Comparison of ENCODE assay signal across 10 cellular contexts in the genomic region with DNA sequence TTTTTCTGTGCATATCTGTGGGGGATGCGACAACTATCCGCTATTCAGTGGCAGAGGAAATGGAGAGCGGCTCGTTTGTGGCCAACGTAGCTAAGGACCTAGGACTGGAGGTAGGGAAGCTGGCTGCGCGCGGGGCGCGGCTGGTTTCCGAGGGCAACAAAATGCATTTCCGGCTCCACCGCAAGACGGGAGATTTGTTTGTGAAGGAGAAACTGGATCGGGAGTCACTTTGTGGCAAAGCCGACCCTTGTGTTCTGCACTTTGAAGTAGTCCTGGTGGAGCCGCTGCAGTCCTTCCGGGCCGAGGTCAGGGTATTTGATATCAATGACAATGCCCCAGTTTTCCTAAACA. TPM values are rescaled to one million over a fixed set of nuclear protein-coding genes. Genes with fewer than 3 reads are reported as not detected.
DNase-seq lines count a peak whose midpoint lies in the region; ATAC-seq and TF ChIP-seq lines count a peak whose summit lies in the region.
"Had no signal": no experiment of that assay in that cellular context is flagged by ENCODE, and none has a peak within 500 bp of the region (broad histone marks: within the 10 kb centered on the region; RNA-seq: fewer than 3 reads in every experiment).

No MANE protein-coding gene starts in this region.

- H3K9me3 ChIP-seq in iPS-20b (ENCODE audit: insufficient read depth, low read depth, low read length) (peaks cover 12% of the 10 kb centered on the region; the same call in 1 of the 2 replicates), skeletal muscle satellite cell (replicated peaks; ENCODE audit: low read length) (no peaks in the 10 kb centered on the region)

- peak overlapping the region; percentile 82 for H3K4me3 Mint-ChIP-seq in WTC11

- H3K27ac ChIP-seq in iPS-20b (ENCODE audit: low read length), result no peak overlapping the region

- no peaks in the 10 kb centered on the region for H3K4me1 ChIP-seq in iPS-20b (ENCODE audit: insufficient read depth, low read length)
- H3K4me1 ChIP-seq in skeletal muscle satellite cell (ENCODE audit: control insufficient read depth, insufficient read depth, low read length), result no peaks in the 10 kb centered on the region

- ATAC-seq in WTC11 (peak; percentile 80), HG02840 (IDR thresholded peaks at IDR 0.05; ENCODE audit: low FRiP score, unreplicated experiment) (no peak)

- DNase-seq in DMS 273 (lab: John Stamatoyannopoulos, UW; ENCODE audit: unreplicated experiment) (peak; percentile 83), DMS 273 treated with DMSO at 0.1 percent for 48 hours (lab: John Stamatoyannopoulos, UW) (no peak), WTC11 (ENCODE audit: low spot score) (peak; percentile 55), T-helper 9 cell (no peak), cerebellar cortex (ENCODE audit: low spot score) (no peak)
- DNase-seq: cerebellar nuclear complex, SW 1271 had no signal

- H3K9me3 Mint-ChIP-seq in WTC11, result peaks cover 7% of the 10 kb centered on the region

- H3K4me2 ChIP-seq in skeletal muscle satellite cell (ENCODE audit: low read length), result peak overlapping the region; percentile 66

- H3K27me3 ChIP-seq in iPS-20b (ENCODE audit: insufficient read depth, low read length) (peaks cover 44% of the 10 kb centered on the region), skeletal muscle satellite cell (ENCODE audit: control insufficient read depth, insufficient read depth, low read length) (peaks cover 8% of the 10 kb centered on the region)

- no peak for TF ChIP-seq CTCF in WTC11 (IDR thresholded peaks at IDR 0.05)

- H3K27me3 Mint-ChIP-seq in WTC11 (ENCODE audit: low read depth), result peaks cover 45% of the 10 kb centered on the region

- peak overlapping the region; percentile 71 for H3K4me3 ChIP-seq in iPS-20b (ENCODE audit: low read length)
- peak overlapping the region; percentile 59 for H3K4me3 ChIP-seq in skeletal muscle satellite cell (ENCODE audit: low read length)

- H3K36me3 Mint-ChIP-seq in WTC11, result no peaks in the 10 kb centered on the region

- H3K27ac Mint-ChIP-seq in WTC11, result peak overlapping the region; percentile 35

- POLR2A ChIA-PET in WTC11 (lab: Charles Lee), result interaction anchor here (0.9 to 1.1 kb wide), 3 partner anchors 11 to 182 kb away, joined by 3 read pairs; partner anchors contain the start of gene PCDHA11

- CTCF ChIA-PET in WTC11 (lab: Charles Lee), result interaction anchor here (0.5 to 3.4 kb wide), 21 partner anchors 11 to 516 kb away, joined by 3 to 39 read pairs (median 6); partner anchors contain the start of genes PCDHA1, PCDHA10, PCDHA11 and PCDHA12

- H3K36me3 ChIP-seq in iPS-20b (ENCODE audit: insufficient read depth, low read depth, low read length) (no peaks in the 10 kb centered on the region), skeletal muscle satellite cell (ENCODE audit: insufficient read depth, low read length) (no peaks in the 10 kb centered on the region)

- peaks cover 13% of the 10 kb centered on the region for H3K4me1 Mint-ChIP-seq in WTC11

- no peak overlapping the region for H3K9ac ChIP-seq in iPS-20b (ENCODE audit: low read depth, low read length)
- H3K9ac ChIP-seq in skeletal muscle satellite cell (ENCODE audit: low read depth, low read length), result no peak overlapping the region

TF ChIP-seq in WTC11, 78 proteins besides CTCF, POLR2A, EP300 and RAD21 (continues in another document):
- TF ChIP-seq ESRRA (CRISPR knock-in tag; IDR thresholded peaks at IDR 0.05; ENCODE audit: borderline replicate concordance), result no peak
- no peak for TF ChIP-seq GABPB1 (CRISPR knock-in tag; IDR thresholded peaks at IDR 0.05)
- no peak; the same call in 1 of the 2 replicates for TF ChIP-seq HMGXB4 (CRISPR knock-in tag; IDR thresholded peaks at IDR 0.05)
- no peak for TF ChIP-seq PRRX2 (CRISPR knock-in tag; IDR thresholded peaks at IDR 0.05)
- TF ChIP-seq FOXJ3 (CRISPR knock-in tag; IDR thresholded peaks at IDR 0.05; ENCODE audit: borderline replicate concordance), result no peak
- TF ChIP-seq, protein P1, sequence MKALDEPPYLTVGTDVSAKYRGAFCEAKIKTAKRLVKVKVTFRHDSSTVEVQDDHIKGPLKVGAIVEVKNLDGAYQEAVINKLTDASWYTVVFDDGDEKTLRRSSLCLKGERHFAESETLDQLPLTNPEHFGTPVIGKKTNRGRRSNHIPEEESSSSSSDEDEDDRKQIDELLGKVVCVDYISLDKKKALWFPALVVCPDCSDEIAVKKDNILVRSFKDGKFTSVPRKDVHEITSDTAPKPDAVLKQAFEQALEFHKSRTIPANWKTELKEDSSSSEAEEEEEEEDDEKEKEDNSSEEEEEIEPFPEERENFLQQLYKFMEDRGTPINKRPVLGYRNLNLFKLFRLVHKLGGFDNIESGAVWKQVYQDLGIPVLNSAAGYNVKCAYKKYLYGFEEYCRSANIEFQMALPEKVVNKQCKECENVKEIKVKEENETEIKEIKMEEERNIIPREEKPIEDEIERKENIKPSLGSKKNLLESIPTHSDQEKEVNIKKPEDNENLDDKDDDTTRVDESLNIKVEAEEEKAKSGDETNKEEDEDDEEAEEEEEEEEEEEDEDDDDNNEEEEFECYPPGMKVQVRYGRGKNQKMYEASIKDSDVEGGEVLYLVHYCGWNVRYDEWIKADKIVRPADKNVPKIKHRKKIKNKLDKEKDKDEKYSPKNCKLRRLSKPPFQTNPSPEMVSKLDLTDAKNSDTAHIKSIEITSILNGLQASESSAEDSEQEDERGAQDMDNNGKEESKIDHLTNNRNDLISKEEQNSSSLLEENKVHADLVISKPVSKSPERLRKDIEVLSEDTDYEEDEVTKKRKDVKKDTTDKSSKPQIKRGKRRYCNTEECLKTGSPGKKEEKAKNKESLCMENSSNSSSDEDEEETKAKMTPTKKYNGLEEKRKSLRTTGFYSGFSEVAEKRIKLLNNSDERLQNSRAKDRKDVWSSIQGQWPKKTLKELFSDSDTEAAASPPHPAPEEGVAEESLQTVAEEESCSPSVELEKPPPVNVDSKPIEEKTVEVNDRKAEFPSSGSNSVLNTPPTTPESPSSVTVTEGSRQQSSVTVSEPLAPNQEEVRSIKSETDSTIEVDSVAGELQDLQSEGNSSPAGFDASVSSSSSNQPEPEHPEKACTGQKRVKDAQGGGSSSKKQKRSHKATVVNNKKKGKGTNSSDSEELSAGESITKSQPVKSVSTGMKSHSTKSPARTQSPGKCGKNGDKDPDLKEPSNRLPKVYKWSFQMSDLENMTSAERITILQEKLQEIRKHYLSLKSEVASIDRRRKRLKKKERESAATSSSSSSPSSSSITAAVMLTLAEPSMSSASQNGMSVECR (CRISPR knock-in tag; IDR thresholded peaks at IDR 0.05; ENCODE audit: borderline replicate concordance), result no peak
- TF ChIP-seq ERG (CRISPR knock-in tag; IDR thresholded peaks at IDR 0.05), result no peak
- TF ChIP-seq GRHL2 (CRISPR knock-in tag; IDR thresholded peaks at IDR 0.05; ENCODE audit: insufficient replicate concordance, severe bottlenecking), result no peak
- no peak for TF ChIP-seq NR3C1 (CRISPR knock-in tag; conservative IDR thresholded peaks at IDR 0.05; ENCODE audit: low read depth)
- TF ChIP-seq, protein P2, sequence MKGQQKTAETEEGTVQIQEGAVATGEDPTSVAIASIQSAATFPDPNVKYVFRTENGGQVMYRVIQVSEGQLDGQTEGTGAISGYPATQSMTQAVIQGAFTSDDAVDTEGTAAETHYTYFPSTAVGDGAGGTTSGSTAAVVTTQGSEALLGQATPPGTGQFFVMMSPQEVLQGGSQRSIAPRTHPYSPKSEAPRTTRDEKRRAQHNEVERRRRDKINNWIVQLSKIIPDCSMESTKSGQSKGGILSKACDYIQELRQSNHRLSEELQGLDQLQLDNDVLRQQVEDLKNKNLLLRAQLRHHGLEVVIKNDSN (CRISPR knock-in tag; IDR thresholded peaks at IDR 0.05), result no peak
- TF ChIP-seq, protein P3, sequence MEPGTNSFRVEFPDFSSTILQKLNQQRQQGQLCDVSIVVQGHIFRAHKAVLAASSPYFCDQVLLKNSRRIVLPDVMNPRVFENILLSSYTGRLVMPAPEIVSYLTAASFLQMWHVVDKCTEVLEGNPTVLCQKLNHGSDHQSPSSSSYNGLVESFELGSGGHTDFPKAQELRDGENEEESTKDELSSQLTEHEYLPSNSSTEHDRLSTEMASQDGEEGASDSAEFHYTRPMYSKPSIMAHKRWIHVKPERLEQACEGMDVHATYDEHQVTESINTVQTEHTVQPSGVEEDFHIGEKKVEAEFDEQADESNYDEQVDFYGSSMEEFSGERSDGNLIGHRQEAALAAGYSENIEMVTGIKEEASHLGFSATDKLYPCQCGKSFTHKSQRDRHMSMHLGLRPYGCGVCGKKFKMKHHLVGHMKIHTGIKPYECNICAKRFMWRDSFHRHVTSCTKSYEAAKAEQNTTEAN (CRISPR knock-in tag; IDR thresholded peaks at IDR 0.05), result no peak

RNA-seq across cellular contexts. Expression of gene PCDHB1, which starts 0.3 kb away (rescaled TPM):
- 0.09 to 0.13 TPM (median 0.11 TPM) in 3 replicates for total RNA-seq in WTC11 (2021)
- not detected in 2 replicates for total RNA-seq in skeletal muscle satellite cell (2012; rRNA removed)

RNA-seq across cellular contexts. Expression of gene PCDHB2, which starts 42.9 kb away (rescaled TPM):
- total RNA-seq in WTC11 (2021), result 22.9 to 26.2 TPM (median 23.1 TPM) in 3 replicates
- total RNA-seq in skeletal muscle satellite cell (2012; rRNA removed), result 0.87 and 1.0 TPM in 2 replicates

RNA-seq across cellular contexts. Expression of gene PCDHB3, which starts 48.8 kb away (rescaled TPM):
- total RNA-seq in WTC11 (2021), result 4.7 to 6.4 TPM (median 5.1 TPM) in 3 replicates
- total RNA-seq in skeletal muscle satellite cell (2012; rRNA removed), result 0.22 and 0.25 TPM in 2 replicates

Comparison
In these comparisons a context has a peak if more than half of its experiments do, and no peak if none do; other contexts are left out.
1. DNase-seq: peak in DMS 273 (single experiment) and WTC11 (single experiment); none in DMS 273 treated with DMSO at 0.1 percent for 48 hours (single experiment), T-helper 9 cell (single experiment) and cerebellar cortex (single experiment).